Comparison of ENCODE assay signal across 9 cellular contexts in genomic region chr2:212537311-212538155, GRCh38. TPM values are rescaled to one million over a fixed set of nuclear protein-coding genes. Genes with fewer than 3 reads are reported as not detected.
A peak's percentile ranks its signal among the peaks of the same experiment; 100 is the strongest.
DNase-seq lines count a peak whose midpoint lies in the region; ATAC-seq and TF ChIP-seq lines count a peak whose summit lies in the region.
"Had no signal": no experiment of that assay in that cellular context is flagged by ENCODE, and none has a peak within 500 bp of the region (broad histone marks: within the 10 kb centered on the region; RNA-seq: fewer than 3 reads in every experiment).

No MANE protein-coding gene starts in this region.

- TF ChIP-seq CTCF in colonic mucosa (IDR thresholded peaks at IDR 0.05) (no peak), right lobe of liver (IDR thresholded peaks at IDR 0.05) (no peak), suprapubic skin (IDR thresholded peaks at IDR 0.05) (no peak)

- no peak for TF ChIP-seq EP300 in suprapubic skin (IDR thresholded peaks at IDR 0.05)

- H3K27ac ChIP-seq in colonic mucosa (no peak overlapping the region), right lobe of liver (no peak overlapping the region), suprapubic skin (no peak overlapping the region)

- no peaks in the 10 kb centered on the region for H3K36me3 ChIP-seq in colonic mucosa
- no peaks in the 10 kb centered on the region for H3K36me3 ChIP-seq in right lobe of liver
- H3K36me3 ChIP-seq in suprapubic skin = no peaks in the 10 kb centered on the region

- H3K4me3 ChIP-seq in colonic mucosa (peak overlapping the region; percentile 40), right lobe of liver (peak overlapping the region; percentile 31 to 53 (median 51)), suprapubic skin (peak overlapping the region; percentile 70)

- ATAC-seq in right lobe of liver (peak; percentile 79 to 88 (median 80)), GM21423 (IDR thresholded peaks at IDR 0.05; ENCODE audit: unreplicated experiment) (no peak), HG03097 (IDR thresholded peaks at IDR 0.05; ENCODE audit: low FRiP score, unreplicated experiment) (no peak)

- peaks cover 42% of the 10 kb centered on the region for H3K27me3 ChIP-seq in colonic mucosa
- H3K27me3 ChIP-seq in right lobe of liver = peaks cover 0 to 9% of the 10 kb centered on the region in 2 donors
- H3K27me3 ChIP-seq in suprapubic skin = peaks cover 41% of the 10 kb centered on the region

- no peak for TF ChIP-seq POLR2A in right lobe of liver (IDR thresholded peaks at IDR 0.05)
- TF ChIP-seq POLR2A in suprapubic skin (IDR thresholded peaks at IDR 0.05) = no peak

- WGBS in right lobe of liver (ENCODE audit: insufficient coverage, low coverage, low lambda C conversion rate, missing lambda C conversion rate) = 2% methylated on average over 20 of the region's 65 CpGs
- 0% methylated on average over 11 of the region's 65 CpGs for WGBS in suprapubic skin

- H3K4me1 ChIP-seq in colonic mucosa (no peaks in the 10 kb centered on the region), right lobe of liver (peaks cover 0 to 22% (median 4%) of the 10 kb centered on the region in 4 donors), suprapubic skin (peaks cover 32% of the 10 kb centered on the region)

- DNase-seq in DMS53 (lab: John Stamatoyannopoulos, UW) (peak; percentile 58), DMS53 treated with DMSO at 0.1 percent for 48 hours (lab: John Stamatoyannopoulos, UW; ENCODE audit: unreplicated experiment) (no peak), NCI-H1092 (lab: John Stamatoyannopoulos, UW) (peak; percentile 15), colonic mucosa (peak; percentile 20), right lobe of liver (peak; percentile 50 to 64 (median 58)), suprapubic skin (ENCODE audit: low spot score in 2 of 2) (peak; percentile 61 to 80)

- H3K9ac ChIP-seq in colonic mucosa (ENCODE audit: low read depth in 2 of 2, low read length in 2 of 2) = no peak overlapping the region

- intact Hi-C loops in colonic mucosa (cut with DNase I) = no loop called here
- intact Hi-C loops in right lobe of liver (cut with DNase I) = no loop called here

- H3K9me3 ChIP-seq in colonic mucosa = no peaks in the 10 kb centered on the region
- no peaks in the 10 kb centered on the region for H3K9me3 ChIP-seq in right lobe of liver
- H3K9me3 ChIP-seq in suprapubic skin = no peaks in the 10 kb centered on the region

RNA-seq across cellular contexts. Expression of gene ERBB4, which starts 1.1 kb away (rescaled TPM):
- total RNA-seq in colonic mucosa = under 1 TPM; 0.05 to 0.07 TPM
- under 1 TPM in 4 of 6 experiments, not detected in 2; 0.02 to 0.59 (median 0.08) TPM for total RNA-seq in right lobe of liver
- total RNA-seq in suprapubic skin = 1 to 10 TPM in 3 of 4 donors, under 1 TPM in 1; 0.95 to 6.4 (median 1.5) TPM
- total RNA-seq: T-helper 1 cell treated with Interleukin-12 subunit alpha and Interleukin-12 subunit beta and Interleukin-4 antibody, amounts not matched to agents 30 ng/mL and 1 ng/mL, for 36 hours had no signal

Comparison
In these comparisons a context has a peak if more than half of its experiments do, and no peak if none do; other contexts are left out.
1. ATAC-seq: peak in right lobe of liver (4 of 4); none in GM21423 (single experiment) and HG03097 (single experiment).
2. Peak in every context shown above with its lines, with median percentiles within 50 percentile points of each other: H3K4me3 ChIP-seq.